Comparison of ENCODE assay signal across 1 cellular context in the genomic region with DNA sequence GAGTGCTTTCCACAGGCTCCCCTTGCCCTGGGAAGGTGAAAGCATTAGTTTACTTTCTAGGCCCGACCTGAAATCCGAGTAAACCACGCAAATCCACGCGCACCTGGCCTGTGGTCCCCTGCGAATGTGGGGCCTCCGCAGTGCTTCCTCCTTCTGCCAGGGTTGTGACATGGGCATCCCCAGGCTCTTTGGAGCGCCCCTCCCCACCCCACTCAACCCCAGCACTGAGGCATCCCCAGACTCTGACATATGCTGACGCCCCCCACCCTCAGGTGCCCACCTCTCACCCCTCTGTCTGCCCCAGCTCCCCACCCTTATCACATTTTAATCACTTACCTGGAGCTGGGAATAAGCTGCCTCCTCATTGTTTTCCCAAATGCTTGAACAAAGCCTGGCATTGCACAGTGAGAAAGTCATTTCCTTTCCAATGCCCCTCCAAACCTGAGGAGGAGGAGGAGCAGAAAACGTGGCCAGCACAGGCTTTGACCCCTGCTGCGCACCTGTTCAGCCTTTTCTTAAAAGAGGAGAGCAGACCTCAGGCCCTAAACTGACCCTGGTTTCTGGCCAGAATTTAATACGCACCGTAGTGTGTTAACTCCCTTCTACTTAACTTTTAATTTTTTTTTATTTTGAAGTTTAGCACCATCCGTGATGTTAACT.
TF ChIP-seq lines count a peak whose summit lies in the region.

No MANE protein-coding gene starts in this region.

TF ChIP-seq in GM23338, 12 proteins besides CTCF, POLR2A, EP300 and RAD21 (continued from another document):
- TF ChIP-seq NANOG (IDR thresholded peaks at IDR 0.05; ENCODE audit: borderline replicate concordance) (no peak), EZH2 (IDR thresholded peaks at IDR 0.05; ENCODE audit: low read depth, unreplicated experiment) (no peak), ZNF114 (CRISPR knock-in tag; IDR thresholded peaks at IDR 0.05) (no peak), POLR2AphosphoS5 (IDR thresholded peaks at IDR 0.05; ENCODE audit: low read depth) (no peak), ZNF331 (CRISPR knock-in tag; IDR thresholded peaks at IDR 0.05; ENCODE audit: low read depth) (no peak), STAT1 (IDR thresholded peaks at IDR 0.05; ENCODE audit: unreplicated experiment) (no peak)
- TF ChIP-seq, protein P1, sequence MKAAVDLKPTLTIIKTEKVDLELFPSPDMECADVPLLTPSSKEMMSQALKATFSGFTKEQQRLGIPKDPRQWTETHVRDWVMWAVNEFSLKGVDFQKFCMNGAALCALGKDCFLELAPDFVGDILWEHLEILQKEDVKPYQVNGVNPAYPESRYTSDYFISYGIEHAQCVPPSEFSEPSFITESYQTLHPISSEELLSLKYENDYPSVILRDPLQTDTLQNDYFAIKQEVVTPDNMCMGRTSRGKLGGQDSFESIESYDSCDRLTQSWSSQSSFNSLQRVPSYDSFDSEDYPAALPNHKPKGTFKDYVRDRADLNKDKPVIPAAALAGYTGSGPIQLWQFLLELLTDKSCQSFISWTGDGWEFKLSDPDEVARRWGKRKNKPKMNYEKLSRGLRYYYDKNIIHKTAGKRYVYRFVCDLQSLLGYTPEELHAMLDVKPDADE (IDR thresholded peaks at IDR 0.05): no peak
- TF ChIP-seq, protein P2, sequence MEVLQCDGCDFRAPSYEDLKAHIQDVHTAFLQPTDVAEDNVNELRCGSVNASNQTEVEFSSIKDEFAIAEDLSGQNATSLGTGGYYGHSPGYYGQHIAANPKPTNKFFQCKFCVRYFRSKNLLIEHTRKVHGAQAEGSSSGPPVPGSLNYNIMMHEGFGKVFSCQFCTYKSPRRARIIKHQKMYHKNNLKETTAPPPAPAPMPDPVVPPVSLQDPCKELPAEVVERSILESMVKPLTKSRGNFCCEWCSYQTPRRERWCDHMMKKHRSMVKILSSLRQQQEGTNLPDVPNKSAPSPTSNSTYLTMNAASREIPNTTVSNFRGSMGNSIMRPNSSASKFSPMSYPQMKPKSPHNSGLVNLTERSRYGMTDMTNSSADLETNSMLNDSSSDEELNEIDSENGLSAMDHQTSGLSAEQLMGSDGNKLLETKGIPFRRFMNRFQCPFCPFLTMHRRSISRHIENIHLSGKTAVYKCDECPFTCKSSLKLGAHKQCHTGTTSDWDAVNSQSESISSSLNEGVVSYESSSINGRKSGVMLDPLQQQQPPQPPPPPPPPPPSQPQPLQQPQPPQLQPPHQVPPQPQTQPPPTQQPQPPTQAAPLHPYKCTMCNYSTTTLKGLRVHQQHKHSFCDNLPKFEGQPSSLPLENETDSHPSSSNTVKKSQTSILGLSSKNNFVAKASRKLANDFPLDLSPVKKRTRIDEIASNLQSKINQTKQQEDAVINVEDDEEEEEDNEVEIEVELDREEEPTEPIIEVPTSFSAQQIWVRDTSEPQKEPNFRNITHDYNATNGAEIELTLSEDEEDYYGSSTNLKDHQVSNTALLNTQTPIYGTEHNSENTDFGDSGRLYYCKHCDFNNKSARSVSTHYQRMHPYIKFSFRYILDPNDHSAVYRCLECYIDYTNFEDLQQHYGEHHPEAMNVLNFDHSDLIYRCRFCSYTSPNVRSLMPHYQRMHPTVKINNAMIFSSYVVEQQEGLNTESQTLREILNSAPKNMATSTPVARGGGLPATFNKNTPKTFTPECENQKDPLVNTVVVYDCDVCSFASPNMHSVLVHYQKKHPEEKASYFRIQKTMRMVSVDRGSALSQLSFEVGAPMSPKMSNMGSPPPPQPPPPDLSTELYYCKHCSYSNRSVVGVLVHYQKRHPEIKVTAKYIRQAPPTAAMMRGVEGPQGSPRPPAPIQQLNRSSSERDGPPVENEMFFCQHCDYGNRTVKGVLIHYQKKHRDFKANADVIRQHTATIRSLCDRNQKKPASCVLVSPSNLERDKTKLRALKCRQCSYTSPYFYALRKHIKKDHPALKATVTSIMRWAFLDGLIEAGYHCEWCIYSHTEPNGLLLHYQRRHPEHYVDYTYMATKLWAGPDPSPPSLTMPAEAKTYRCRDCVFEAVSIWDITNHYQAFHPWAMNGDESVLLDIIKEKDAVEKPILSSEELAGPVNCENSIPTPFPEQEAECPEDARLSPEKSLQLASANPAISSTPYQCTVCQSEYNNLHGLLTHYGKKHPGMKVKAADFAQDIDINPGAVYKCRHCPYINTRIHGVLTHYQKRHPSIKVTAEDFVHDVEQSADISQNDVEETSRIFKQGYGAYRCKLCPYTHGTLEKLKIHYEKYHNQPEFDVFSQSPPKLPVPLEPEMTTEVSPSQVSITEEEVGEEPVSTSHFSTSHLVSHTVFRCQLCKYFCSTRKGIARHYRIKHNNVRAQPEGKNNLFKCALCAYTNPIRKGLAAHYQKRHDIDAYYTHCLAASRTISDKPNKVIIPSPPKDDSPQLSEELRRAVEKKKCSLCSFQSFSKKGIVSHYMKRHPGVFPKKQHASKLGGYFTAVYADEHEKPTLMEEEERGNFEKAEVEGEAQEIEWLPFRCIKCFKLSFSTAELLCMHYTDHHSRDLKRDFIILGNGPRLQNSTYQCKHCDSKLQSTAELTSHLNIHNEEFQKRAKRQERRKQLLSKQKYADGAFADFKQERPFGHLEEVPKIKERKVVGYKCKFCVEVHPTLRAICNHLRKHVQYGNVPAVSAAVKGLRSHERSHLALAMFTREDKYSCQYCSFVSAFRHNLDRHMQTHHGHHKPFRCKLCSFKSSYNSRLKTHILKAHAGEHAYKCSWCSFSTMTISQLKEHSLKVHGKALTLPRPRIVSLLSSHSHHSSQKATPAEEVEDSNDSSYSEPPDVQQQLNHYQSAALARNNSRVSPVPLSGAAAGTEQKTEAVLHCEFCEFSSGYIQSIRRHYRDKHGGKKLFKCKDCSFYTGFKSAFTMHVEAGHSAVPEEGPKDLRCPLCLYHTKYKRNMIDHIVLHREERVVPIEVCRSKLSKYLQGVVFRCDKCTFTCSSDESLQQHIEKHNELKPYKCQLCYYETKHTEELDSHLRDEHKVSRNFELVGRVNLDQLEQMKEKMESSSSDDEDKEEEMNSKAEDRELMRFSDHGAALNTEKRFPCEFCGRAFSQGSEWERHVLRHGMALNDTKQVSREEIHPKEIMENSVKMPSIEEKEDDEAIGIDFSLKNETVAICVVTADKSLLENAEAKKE (CRISPR knock-in tag; IDR thresholded peaks at IDR 0.05): no peak
- TF ChIP-seq, protein P3, sequence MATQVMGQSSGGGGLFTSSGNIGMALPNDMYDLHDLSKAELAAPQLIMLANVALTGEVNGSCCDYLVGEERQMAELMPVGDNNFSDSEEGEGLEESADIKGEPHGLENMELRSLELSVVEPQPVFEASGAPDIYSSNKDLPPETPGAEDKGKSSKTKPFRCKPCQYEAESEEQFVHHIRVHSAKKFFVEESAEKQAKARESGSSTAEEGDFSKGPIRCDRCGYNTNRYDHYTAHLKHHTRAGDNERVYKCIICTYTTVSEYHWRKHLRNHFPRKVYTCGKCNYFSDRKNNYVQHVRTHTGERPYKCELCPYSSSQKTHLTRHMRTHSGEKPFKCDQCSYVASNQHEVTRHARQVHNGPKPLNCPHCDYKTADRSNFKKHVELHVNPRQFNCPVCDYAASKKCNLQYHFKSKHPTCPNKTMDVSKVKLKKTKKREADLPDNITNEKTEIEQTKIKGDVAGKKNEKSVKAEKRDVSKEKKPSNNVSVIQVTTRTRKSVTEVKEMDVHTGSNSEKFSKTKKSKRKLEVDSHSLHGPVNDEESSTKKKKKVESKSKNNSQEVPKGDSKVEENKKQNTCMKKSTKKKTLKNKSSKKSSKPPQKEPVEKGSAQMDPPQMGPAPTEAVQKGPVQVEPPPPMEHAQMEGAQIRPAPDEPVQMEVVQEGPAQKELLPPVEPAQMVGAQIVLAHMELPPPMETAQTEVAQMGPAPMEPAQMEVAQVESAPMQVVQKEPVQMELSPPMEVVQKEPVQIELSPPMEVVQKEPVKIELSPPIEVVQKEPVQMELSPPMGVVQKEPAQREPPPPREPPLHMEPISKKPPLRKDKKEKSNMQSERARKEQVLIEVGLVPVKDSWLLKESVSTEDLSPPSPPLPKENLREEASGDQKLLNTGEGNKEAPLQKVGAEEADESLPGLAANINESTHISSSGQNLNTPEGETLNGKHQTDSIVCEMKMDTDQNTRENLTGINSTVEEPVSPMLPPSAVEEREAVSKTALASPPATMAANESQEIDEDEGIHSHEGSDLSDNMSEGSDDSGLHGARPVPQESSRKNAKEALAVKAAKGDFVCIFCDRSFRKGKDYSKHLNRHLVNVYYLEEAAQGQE (IDR thresholded peaks at IDR 0.05; ENCODE audit: unreplicated experiment): no peak
